ENCODE assay signal across 8 cellular contexts in the genomic region with DNA sequence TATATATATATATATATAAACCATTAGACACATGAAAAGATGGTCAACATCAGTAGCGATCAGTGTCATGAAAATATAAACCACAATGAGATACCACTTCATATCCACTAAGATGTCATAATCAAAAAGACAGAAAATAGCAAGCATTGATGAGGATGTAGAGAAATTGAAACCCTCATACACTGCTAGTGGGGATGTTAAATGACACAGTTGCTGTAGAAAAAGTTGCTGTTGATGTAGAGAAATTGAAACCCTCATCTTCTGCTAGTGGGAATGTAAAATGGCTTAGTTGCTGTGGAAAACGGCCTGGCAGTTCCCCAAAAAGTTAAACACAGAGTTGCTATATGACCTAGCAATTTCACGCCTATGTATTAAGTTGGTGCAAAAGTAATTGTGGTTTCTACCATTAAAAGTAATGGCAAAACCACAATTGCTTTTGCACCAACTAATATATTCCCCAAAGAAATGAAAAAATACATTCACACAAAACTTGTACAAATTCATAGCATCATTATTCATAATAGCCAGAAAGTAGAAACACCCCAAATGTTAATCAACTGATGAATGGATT.
"Had no signal": no experiment of that assay in that cellular context is flagged by ENCODE, and none has a peak within 500 bp of the region (broad histone marks: within the 10 kb centered on the region; RNA-seq: fewer than 3 reads in every experiment).

No MANE protein-coding gene starts in this region.

- DNase-seq: IMR-90, KBM-7, KG1 had no signal

- H3K27ac ChIP-seq: HL-60, KMS-11 had no signal

- H3K9ac ChIP-seq: KMS-11 had no signal

- ATAC-seq: HepG2, K562 had no signal

- H3K4me2 ChIP-seq: KMS-11 had no signal

- FAIRE-seq: HepG2, HTR-8/SVneo, K562 had no signal

- H3K4me3 ChIP-seq: K562 had no signal
